12 cellular contexts compared by ENCODE assay signal in genomic region chr4:87500107-87500462, GRCh38. TPM values are rescaled to one million over a fixed set of nuclear protein-coding genes. Genes with fewer than 3 reads are reported as not detected.
DNase-seq lines count a peak whose midpoint lies in the region; ATAC-seq and TF ChIP-seq lines count a peak whose summit lies in the region.
"Had no signal": no experiment of that assay in that cellular context is flagged by ENCODE, and none has a peak within 500 bp of the region (broad histone marks: within the 10 kb centered on the region; RNA-seq: fewer than 3 reads in every experiment).

No MANE protein-coding gene starts in this region.

- 64 to 84% methylated on average over 4 of the region's 4 CpGs for WGBS in lower leg skin, 2 donors

- POLR2A ChIA-PET in Caco-2 (lab: Charles Lee) = no interaction called here

- ATAC-seq in GM18498 (IDR thresholded peaks at IDR 0.05; ENCODE audit: unreplicated experiment) (peak; percentile 48), GM19372 (IDR thresholded peaks at IDR 0.05; ENCODE audit: low read depth, unreplicated experiment) (peak; percentile 46), HG02884 (IDR thresholded peaks at IDR 0.05; ENCODE audit: unreplicated experiment) (peak; percentile 59)

- no peaks in the 10 kb centered on the region for H3K9me3 ChIP-seq in Caco-2
- H3K9me3 ChIP-seq: BLaER1 treated with 17β-estradiol and CSF1 and Interleukin-3, amounts not matched to agents 10 nM and 100 nM had no signal

- CTCF ChIA-PET in Caco-2 (lab: Charles Lee) = no interaction called here

- no peaks in the 10 kb centered on the region for H3K4me1 ChIP-seq in Caco-2
- H3K4me1 ChIP-seq: BLaER1 treated with 17β-estradiol and CSF1 and Interleukin-3, amounts not matched to agents 10 nM and 100 nM had no signal

- H3K27me3 ChIP-seq in Caco-2 (replicated peaks; ENCODE audit: control insufficient read depth, insufficient read depth, low read length) = no peaks in the 10 kb centered on the region
- H3K27me3 ChIP-seq: BLaER1 treated with 17β-estradiol and CSF1 and Interleukin-3, amounts not matched to agents 10 nM and 100 nM had no signal

- H3K9me3 Mint-ChIP-seq in osteocyte (ENCODE audit: unreplicated experiment) (no peaks in the 10 kb centered on the region), Caco-2 (ENCODE audit: unreplicated experiment) (no peaks in the 10 kb centered on the region)
- H3K9me3 Mint-ChIP-seq: IgD-negative memory B cell had no signal

- no peaks in the 10 kb centered on the region for H3K27me3 Mint-ChIP-seq in osteocyte (ENCODE audit: unreplicated experiment)
- H3K27me3 Mint-ChIP-seq in Caco-2 (ENCODE audit: insufficient read depth, unreplicated experiment) = peaks cover 6% of the 10 kb centered on the region

- H3K27ac Mint-ChIP-seq in osteocyte (ENCODE audit: unreplicated experiment) (no peak overlapping the region), Caco-2 (ENCODE audit: unreplicated experiment) (no peak overlapping the region)
- H3K27ac Mint-ChIP-seq: IgD-negative memory B cell had no signal

- H3K4me3 ChIP-seq in lower leg skin (ENCODE audit: low read depth, poor library complexity, severe bottlenecking) (no peak overlapping the region), Caco-2 (ENCODE audit: low read depth, low read length) (no peak overlapping the region)
- H3K4me3 ChIP-seq: BLaER1 treated with 17β-estradiol and CSF1 and Interleukin-3, amounts not matched to agents 10 nM and 100 nM had no signal

- DNase-seq in osteocyte (ENCODE audit: extremely low spot score, unreplicated experiment) (no peak), lower leg skin (ENCODE audit: low spot score in 2 of 2) (no peak), Caco-2 (no peak), GM03348 (ENCODE audit: low spot score) (no peak)
- DNase-seq: NCI-H446 had no signal

- intact Hi-C loops in lower leg skin (cut with DNase I; ENCODE audit: low total_unique reads) = no loop called here
- intact Hi-C loops in Caco-2 (cut with micrococcal nuclease; ENCODE audit: unreplicated experiment) = no loop called here

- H3K36me3 Mint-ChIP-seq in osteocyte (ENCODE audit: unreplicated experiment) (no peaks in the 10 kb centered on the region), Caco-2 (ENCODE audit: insufficient read depth, unreplicated experiment) (no peaks in the 10 kb centered on the region)
- H3K36me3 Mint-ChIP-seq: IgD-negative memory B cell had no signal

- no TSS peak for BruUV-seq in Caco-2 (replicated peaks; lab: Mats Ljungman, UMichigan)

- no peaks in the 10 kb centered on the region for H3K36me3 ChIP-seq in Caco-2 (ENCODE audit: control insufficient read depth, insufficient read depth, low read length)
- H3K36me3 ChIP-seq: BLaER1 treated with 17β-estradiol and CSF1 and Interleukin-3, amounts not matched to agents 10 nM and 100 nM had no signal

- peaks cover 5% of the 10 kb centered on the region for H3K4me1 Mint-ChIP-seq in osteocyte (ENCODE audit: unreplicated experiment)
- no peaks in the 10 kb centered on the region for H3K4me1 Mint-ChIP-seq in Caco-2 (ENCODE audit: low read depth, unreplicated experiment)

- no peak for TF ChIP-seq POLR2A in lower leg skin (IDR thresholded peaks at IDR 0.05)

- H3K27ac ChIP-seq in VCaP = peak overlapping the region; percentile 90
- H3K27ac ChIP-seq: BLaER1 treated with 17β-estradiol and CSF1 and Interleukin-3, amounts not matched to agents 10 nM and 100 nM had no signal

- H3K4me3 Mint-ChIP-seq in osteocyte (ENCODE audit: unreplicated experiment) (no peak overlapping the region), Caco-2 (ENCODE audit: unreplicated experiment) (no peak overlapping the region)

- no peak for TF ChIP-seq CTCF in VCaP (conservative IDR thresholded peaks at IDR 0.05)
- no peak for TF ChIP-seq CTCF in osteocyte (IDR thresholded peaks at IDR 0.05)
- no peak for TF ChIP-seq CTCF in lower leg skin (IDR thresholded peaks at IDR 0.05)
- no peak for TF ChIP-seq CTCF in Caco-2 (IDR thresholded peaks at IDR 0.05; ENCODE audit: insufficient read depth in 1 of 2, low read depth in 1 of 2, low read length in 1 of 2, severe bottlenecking in 1 of 2, unreplicated experiment in 1 of 2)

RNA-seq across cellular contexts. Expression of gene SPARCL1, which starts 29.1 kb away (rescaled TPM):
- total RNA-seq in osteocyte (4.0 TPM in 2 replicates), lower leg skin (100 to 1,000 TPM in 2 of 4 donors, 10 to 100 TPM in 2; 66.2 to 259 (median 117) TPM), Caco-2 (2022) (0.18 TPM in 1 of 2 replicates, not detected in the other)
- total RNA-seq: mononuclear cell had no signal

Comparison
In these comparisons a context has a peak if more than half of its experiments do, and no peak if none do; other contexts are left out.
1. RNA of gene SPARCL1, which starts 29.1 kb away (total RNA-seq): 66.2 to 259 TPM in lower leg skin; 4.0 TPM in osteocyte and 0.18 TPM in Caco-2; every median in the first group is over 10 times any median in the second.
2. Peak in every context shown above with its lines, with median percentiles within 50 percentile points of each other: ATAC-seq.